In the genomic region with DNA sequence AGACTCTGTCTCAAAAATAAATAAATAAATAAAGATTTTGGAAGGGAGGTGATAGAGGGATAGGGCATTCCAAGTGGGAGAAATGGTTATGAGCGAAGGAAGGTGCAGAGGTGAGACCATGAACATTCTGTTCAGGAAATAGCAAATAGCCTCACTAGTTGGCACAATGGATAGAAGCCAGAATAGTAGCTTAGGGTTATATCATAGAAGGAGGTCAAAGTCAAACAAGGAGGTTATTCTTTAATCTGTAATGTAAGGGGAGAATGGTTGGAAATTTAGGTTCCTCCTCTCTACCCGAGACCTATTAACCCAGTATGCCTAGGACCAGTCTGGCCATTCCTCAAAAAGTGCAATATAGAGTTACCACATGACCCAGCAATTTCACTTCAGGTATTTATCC, we compare ENCODE assay signal across 9 cellular contexts.
"Had no signal": no experiment of that assay in that cellular context is flagged by ENCODE, and none has a peak within 500 bp of the region (broad histone marks: within the 10 kb centered on the region; RNA-seq: fewer than 3 reads in every experiment).

No MANE protein-coding gene starts in this region.

- H3K9ac ChIP-seq: GM23248 had no signal

- DNase-seq: GM23248, GOT3, H7, H9, HCEC 1CT, HFFc6 had no signal

- H3K9me3 ChIP-seq: HAP-1 had no signal

- H3K4me2 ChIP-seq: GM23338 had no signal

- ATAC-seq: GM23338, HCT116 had no signal

- H3K27ac ChIP-seq: GM23248 had no signal

- H3K4me1 ChIP-seq: HAP-1 had no signal

- H2AFZ ChIP-seq: GM23248, GM23338 had no signal

- H3K36me3 ChIP-seq: HAP-1 had no signal

- H3K4me3 ChIP-seq: GM23248, GM23338, HAP-1 had no signal
